Comparison of ENCODE assay signal across 21 cellular contexts in genomic region chr3:37902674-37903073, GRCh38. TPM values are rescaled to one million over a fixed set of nuclear protein-coding genes. Genes with fewer than 3 reads are reported as not detected.
DNase-seq lines count a peak whose midpoint lies in the region; ATAC-seq and TF ChIP-seq lines count a peak whose summit lies in the region.
"Had no signal": no experiment of that assay in that cellular context is flagged by ENCODE, and none has a peak within 500 bp of the region (broad histone marks: within the 10 kb centered on the region; RNA-seq: fewer than 3 reads in every experiment).

No MANE protein-coding gene starts in this region.

- H3K27ac ChIP-seq in naive thymus-derived CD4-positive, alpha-beta T cell (ENCODE audit: low read depth, low read length): no peak overlapping the region
- H3K27ac ChIP-seq: cardiac muscle cell, left lung, PC-9, spleen had no signal

- peaks cover 30% of the 10 kb centered on the region for H3K4me1 Mint-ChIP-seq in activated CD4-positive, alpha-beta T cell treated with anti-CD3 and anti-CD28 coated beads for 36 hours
- peaks cover 13 to 69% (median 19%) of the 10 kb centered on the region in 7 donors for H3K4me1 Mint-ChIP-seq in naive thymus-derived CD4-positive, alpha-beta T cell

- no peaks in the 10 kb centered on the region for H3K36me3 ChIP-seq in naive thymus-derived CD4-positive, alpha-beta T cell (ENCODE audit: control insufficient read depth in 2 of 3, insufficient read depth in 3 of 3, low read length in 3 of 3)
- H3K36me3 ChIP-seq in MG63: no peaks in the 10 kb centered on the region
- H3K36me3 ChIP-seq: cardiac muscle cell, left lung, spleen had no signal

- no peaks in the 10 kb centered on the region for H3K27me3 ChIP-seq in naive thymus-derived CD4-positive, alpha-beta T cell (ENCODE audit: control insufficient read depth in 2 of 2, insufficient read depth in 2 of 2, low read length in 2 of 2)
- no peaks in the 10 kb centered on the region for H3K27me3 ChIP-seq in MG63
- H3K27me3 ChIP-seq: cardiac muscle cell, left lung, spleen had no signal

- H3K27me3 Mint-ChIP-seq in activated CD4-positive, alpha-beta T cell treated with anti-CD3 and anti-CD28 coated beads for 36 hours: no peaks in the 10 kb centered on the region
- H3K27me3 Mint-ChIP-seq in naive thymus-derived CD4-positive, alpha-beta T cell: no peaks in the 10 kb centered on the region
- H3K27me3 Mint-ChIP-seq: T-cell had no signal

- peak; percentile 10 for DNase-seq in activated CD4-positive, alpha-beta T cell treated with anti-CD3 and anti-CD28 coated beads for 36 hours
- no peak for DNase-seq in activated CD4-positive, alpha-beta T cell treated with anti-CD3 and anti-CD28 coated beads, Interleukin-2, amount 50 U/mL, for 1 hour
- peak; percentile 53 for DNase-seq in GM12865 (ENCODE audit: low read depth)
- DNase-seq in UCSD-AML1 (lab: John Stamatoyannopoulos, UW; ENCODE audit: unreplicated experiment): peak; percentile 59
- no peak for DNase-seq in naive thymus-derived CD4-positive, alpha-beta T cell
- no peak for DNase-seq in MG63
- DNase-seq: activated CD8-positive, alpha-beta memory T cell treated with anti-CD3 and anti-CD28 coated beads for 24 hours; amniotic stem cell; DMS79 treated with DMSO at 0.1 percent for 48 hours; left lung; midbrain; NCI-H1694; PC-9; spleen; stimulated activated CD4-positive, alpha-beta T cell treated with anti-CD3 and anti-CD28 coated beads, Interleukin-4, amount 100 ng/mL, for 24 hours; T-cell had no signal

- no peaks in the 10 kb centered on the region for H3K36me3 Mint-ChIP-seq in activated CD4-positive, alpha-beta T cell treated with anti-CD3 and anti-CD28 coated beads for 36 hours (ENCODE audit: low read depth)
- H3K36me3 Mint-ChIP-seq in naive thymus-derived CD4-positive, alpha-beta T cell: peaks cover 0 to 5% (median 0%) of the 10 kb centered on the region in 5 donors
- H3K36me3 Mint-ChIP-seq: immature natural killer cell, T-cell had no signal

- TF ChIP-seq CTCF in GM12865 (IDR thresholded peaks at IDR 0.05; ENCODE audit: insufficient read depth, low read depth, low read length, missing control alignments): no peak

- no peak overlapping the region for H3K4me3 ChIP-seq in GM12865 (ENCODE audit: low read depth, low read length)
- H3K4me3 ChIP-seq in naive thymus-derived CD4-positive, alpha-beta T cell (ENCODE audit: low read length): no peak overlapping the region
- no peak overlapping the region for H3K4me3 ChIP-seq in MG63
- H3K4me3 ChIP-seq: cardiac muscle cell, left lung, PC-9, spleen had no signal

- H3K4me3 Mint-ChIP-seq in activated CD4-positive, alpha-beta T cell treated with anti-CD3 and anti-CD28 coated beads for 36 hours: no peak overlapping the region
- H3K4me3 Mint-ChIP-seq in naive thymus-derived CD4-positive, alpha-beta T cell: peak overlapping the region in 1 of 10 donors; percentile 75
- H3K4me3 Mint-ChIP-seq: immature natural killer cell, T-cell had no signal

- no peak for ATAC-seq in activated CD4-positive, alpha-beta T cell treated with anti-CD3 and anti-CD28 coated beads for 36 hours
- peak; percentile 36 for ATAC-seq in naive thymus-derived CD4-positive, alpha-beta T cell
- ATAC-seq in GM21825 (IDR thresholded peaks at IDR 0.05; ENCODE audit: unreplicated experiment) (no peak), GM19467 (IDR thresholded peaks at IDR 0.05; ENCODE audit: unreplicated experiment) (no peak)
- ATAC-seq: HCT116, left lung, T-cell had no signal

- POLR2A ChIA-PET in activated CD4-positive, alpha-beta T cell treated with anti-CD3 and anti-CD28 coated beads for 36 hours (lab: Charles Lee): no interaction called here
- POLR2A ChIA-PET in naive thymus-derived CD4-positive, alpha-beta T cell (lab: Charles Lee): interaction anchor here (0.5 to 1.2 kb wide), 2 partner anchors 14 to 534 kb away, joined by 3 read pairs; no protein-coding TSS in a partner anchor

- H3K9me3 Mint-ChIP-seq in activated CD4-positive, alpha-beta T cell treated with anti-CD3 and anti-CD28 coated beads for 36 hours (ENCODE audit: low read depth): no peaks in the 10 kb centered on the region
- H3K9me3 Mint-ChIP-seq in naive thymus-derived CD4-positive, alpha-beta T cell: no peaks in the 10 kb centered on the region
- H3K9me3 Mint-ChIP-seq: immature natural killer cell, T-cell had no signal

- no peak overlapping the region for H3K27ac Mint-ChIP-seq in activated CD4-positive, alpha-beta T cell treated with anti-CD3 and anti-CD28 coated beads for 36 hours
- H3K27ac Mint-ChIP-seq in naive thymus-derived CD4-positive, alpha-beta T cell: peak overlapping the region in 2 of 9 donors; percentile 11 to 83
- H3K27ac Mint-ChIP-seq: immature natural killer cell, T-cell had no signal

- H3K9me3 ChIP-seq in naive thymus-derived CD4-positive, alpha-beta T cell (ENCODE audit: control insufficient read depth in 2 of 3, low read length in 3 of 3): no peaks in the 10 kb centered on the region
- H3K9me3 ChIP-seq in MG63: no peaks in the 10 kb centered on the region
- H3K9me3 ChIP-seq: left lung, spleen had no signal

- CTCF ChIA-PET in activated CD4-positive, alpha-beta T cell treated with anti-CD3 and anti-CD28 coated beads for 36 hours (lab: Charles Lee): interaction anchor here (1.1 kb wide), 1 partner anchor 65 kb away, joined by 3 read pairs; no protein-coding TSS in a partner anchor
- CTCF ChIA-PET in naive thymus-derived CD4-positive, alpha-beta T cell (lab: Charles Lee): no interaction called here

- intact Hi-C loops in activated CD4-positive, alpha-beta T cell treated with anti-CD3 and anti-CD28 coated beads for 36 hours (cut with DNase I, micrococcal nuclease): no loop called here
- intact Hi-C loops in naive thymus-derived CD4-positive, alpha-beta T cell (cut with micrococcal nuclease): loop anchor here in 1 of 2 donors (10.0 kb wide), 1 partner anchor 62 kb away; no protein-coding TSS in a partner anchor

- H3K4me1 ChIP-seq in naive thymus-derived CD4-positive, alpha-beta T cell (ENCODE audit: control insufficient read depth in 2 of 2, insufficient read depth in 2 of 2, low read length in 2 of 2): peaks cover 5 to 12% of the 10 kb centered on the region in 2 donors

RNA-seq across cellular contexts. Expression of gene CTDSPL, which starts 41.0 kb away (rescaled TPM):
- total RNA-seq in activated CD4-positive, alpha-beta T cell treated with anti-CD3 and anti-CD28 coated beads for 36 hours: 1 to 10 TPM; 3.9 to 5.3 TPM
- 1 to 10 TPM; 1.5 to 5.6 (median 1.7) TPM for total RNA-seq in naive thymus-derived CD4-positive, alpha-beta T cell
- polyA plus RNA-seq in naive thymus-derived CD4-positive, alpha-beta T cell: under 1 TPM; 0.15 to 0.58 TPM
- 13.5 and 24.6 TPM in 2 replicates for total RNA-seq in MG63 (2014; rRNA removed; shearing (Covaris generic); ENCODE audit: low replicate concordance)

Comparison
In these comparisons a context has a peak if more than half of its experiments do, and no peak if none do; other contexts are left out.
1. DNase-seq: peak in activated CD4-positive, alpha-beta T cell treated with anti-CD3 and anti-CD28 coated beads for 36 hours (single experiment), GM12865 (single experiment) and UCSD-AML1 (single experiment); none in activated CD4-positive, alpha-beta T cell treated with anti-CD3 and anti-CD28 coated beads, Interleukin-2, amount 50 U/mL, for 1 hour (single experiment), naive thymus-derived CD4-positive, alpha-beta T cell (0 of 9) and MG63 (single experiment).